In genomic region chr12:65608319-65608916, GRCh38 we compare ENCODE assay signal across 20 cellular contexts.
DNase-seq lines count a peak whose midpoint lies in the region; TF ChIP-seq lines count a peak whose summit lies in the region.
"Had no signal": no experiment of that assay in that cellular context is flagged by ENCODE, and none has a peak within 500 bp of the region (broad histone marks: within the 10 kb centered on the region; RNA-seq: fewer than 3 reads in every experiment).

No MANE protein-coding gene starts in this region.

- intact Hi-C loops in A673 (cut with micrococcal nuclease; ENCODE audit: unreplicated experiment): loop anchor here (5.0 kb wide), 3 partner anchors 59 to 301 kb away; partner anchors contain the start of gene HMGA2

- H3K4me3 ChIP-seq in A673 (ENCODE audit: low read depth, low read length, poor library complexity, severe bottlenecking): no peak overlapping the region
- H3K4me3 ChIP-seq: K562, left lung, mucosa of descending colon, neural progenitor cell, uterus had no signal

- H3K27ac ChIP-seq in A673 (ENCODE audit: low read depth, low read length, poor library complexity, severe bottlenecking) (peak overlapping the region; percentile 73), VCaP (peak overlapping the region; percentile 83)
- H3K27ac ChIP-seq: left lung, neural progenitor cell, uterus had no signal

- POLR2A ChIA-PET in A673 (lab: Charles Lee; ENCODE audit: low non-redundant PET): no interaction called here

- peaks cover 39% of the 10 kb centered on the region for H3K4me1 ChIP-seq in A673 (ENCODE audit: insufficient read depth, low read length, poor library complexity, severe bottlenecking)
- H3K4me1 ChIP-seq: uterus had no signal

- no peak for TF ChIP-seq CTCF in A673 (conservative IDR thresholded peaks at IDR 0.05; ENCODE audit: low read depth, low read length)
- no peak for TF ChIP-seq CTCF in VCaP (conservative IDR thresholded peaks at IDR 0.05)

- no TSS peak for BruUV-seq in A673 (replicated peaks; lab: Mats Ljungman, UMichigan)

- no peaks in the 10 kb centered on the region for H3K27me3 ChIP-seq in A673 (replicated peaks; ENCODE audit: insufficient read depth, low read depth, low read length, poor library complexity)
- H3K27me3 ChIP-seq: neural progenitor cell, uterus had no signal

- CTCF ChIA-PET in A673 (lab: Charles Lee): interaction anchor here (1.1 kb wide), 1 partner anchor 52 kb away, joined by 3 read pairs; no protein-coding TSS in a partner anchor

- DNase-seq in A673 (ENCODE audit: low spot score) (no peak), HS-5 (ENCODE audit: low read depth) (peak; percentile 61), glomerular visceral epithelial cell (ENCODE audit: extremely low spot score) (peak; percentile 47), AG08396 (ENCODE audit: low spot score) (no peak), HT-29 (ENCODE audit: low spot score) (no peak), occipital lobe (lab: John Stamatoyannopoulos, UW) (no peak)
- no peak for DNase-seq in activated effector memory CD4-positive, alpha-beta T cell treated with Interleukin-2 at 50 U/mL for 16 hours
- DNase-seq: activated CD4-positive, alpha-beta memory T cell treated with anti-CD3 and anti-CD28 coated beads for 36 hours; activated naive CD4-positive, alpha-beta T cell treated with anti-CD3 and anti-CD28 coated beads for 36 hours; DMS 273 treated with DMSO at 0.1 percent for 48 hours; left lung; mucosa of descending colon; NCI-H2081; NCI-H510A; SIG-M5; stimulated activated CD4-positive, alpha-beta T cell treated with anti-CD3 and anti-CD28 coated beads, Interleukin-4, amount 100 ng/mL, for 24 hours; uterus had no signal

- no peaks in the 10 kb centered on the region for H3K36me3 ChIP-seq in A673 (ENCODE audit: insufficient read depth, low read length, poor library complexity, severe bottlenecking)
- H3K36me3 ChIP-seq: left lung, neural progenitor cell, uterus had no signal

- H3K9me3 ChIP-seq in A673 (ENCODE audit: low read depth, low read length, poor library complexity, severe bottlenecking): peaks cover 10% of the 10 kb centered on the region
- H3K9me3 ChIP-seq: mucosa of descending colon, uterus had no signal

Comparison
In these comparisons a context has a peak if more than half of its experiments do, and no peak if none do; other contexts are left out.
1. DNase-seq: peak in HS-5 (single experiment) and glomerular visceral epithelial cell (single experiment); none in A673 (single experiment), AG08396 (single experiment), HT-29 (single experiment), activated effector memory CD4-positive, alpha-beta T cell treated with Interleukin-2 at 50 U/mL for 16 hours (single experiment) and occipital lobe (single experiment).